Comparison of ENCODE assay signal across 4 cellular contexts in genomic region chr3:46330676-46331075, GRCh38. TPM values are rescaled to one million over a fixed set of nuclear protein-coding genes. Genes with fewer than 3 reads are reported as not detected.
"Had no signal": no experiment of that assay in that cellular context is flagged by ENCODE, and none has a peak within 500 bp of the region (broad histone marks: within the 10 kb centered on the region; RNA-seq: fewer than 3 reads in every experiment).

No MANE protein-coding gene starts in this region.

RNA-seq across cellular contexts. Expression of gene CCR2, which starts 23.2 kb away (rescaled TPM):
- total RNA-seq: neural crest cell, osteocyte, pulmonary artery endothelial cell had no signal

RNA-seq across cellular contexts. Expression of gene CCR5, which starts 40.1 kb away (rescaled TPM):
- total RNA-seq: neural crest cell, osteocyte, pulmonary artery endothelial cell, temporal lobe had no signal
